Comparison of ENCODE assay signal across 33 cellular contexts in genomic region chr5:124436294-124436693, GRCh38.
DNase-seq lines count a peak whose midpoint lies in the region; ATAC-seq, FAIRE-seq and TF ChIP-seq lines count a peak whose summit lies in the region.
"Had no signal": no experiment of that assay in that cellular context is flagged by ENCODE, and none has a peak within 500 bp of the region (broad histone marks: within the 10 kb centered on the region; RNA-seq: fewer than 3 reads in every experiment).

No MANE protein-coding gene starts in this region.

- no peak overlapping the region for H3K9ac ChIP-seq in astrocyte (ENCODE audit: low read length)
- H3K9ac ChIP-seq: parathyroid adenoma had no signal

- FAIRE-seq in astrocyte (lab: Jason Lieb, UNC): no peak
- FAIRE-seq: urothelium cell line had no signal

- H3K4me2 ChIP-seq in astrocyte (ENCODE audit: low read length): no peak overlapping the region

- no peaks in the 10 kb centered on the region for H3K27me3 Mint-ChIP-seq in astrocyte (ENCODE audit: low read depth, unreplicated experiment)
- H3K27me3 Mint-ChIP-seq: activated CD4-positive, alpha-beta T cell treated with anti-CD3 and anti-CD28 coated beads for 36 hours; activated naive CD4-positive, alpha-beta T cell treated with anti-CD3 and anti-CD28 coated beads, Interleukin-2, amount 50 U/mL, for 24 hours; dendritic cell treated with granulocyte-macrophage colony-stimulating factor and Interleukin-4, amounts not matched to agents 40 ng/mL and 50 ng/mL, for 4 days had no signal

- H3K4me1 Mint-ChIP-seq in astrocyte (ENCODE audit: low read depth, unreplicated experiment): peaks cover 6% of the 10 kb centered on the region
- H3K4me1 Mint-ChIP-seq: activated CD4-positive, alpha-beta T cell treated with anti-CD3 and anti-CD28 coated beads for 36 hours; activated naive CD4-positive, alpha-beta T cell treated with anti-CD3 and anti-CD28 coated beads, Interleukin-2, amount 50 U/mL, for 24 hours had no signal

- no peaks in the 10 kb centered on the region for H3K79me2 ChIP-seq in astrocyte (ENCODE audit: insufficient read depth, low read length)
- H3K79me2 ChIP-seq: parathyroid adenoma had no signal

- H3K36me3 ChIP-seq in astrocyte (ENCODE audit: insufficient read depth, low read length): no peaks in the 10 kb centered on the region
- H3K36me3 ChIP-seq: esophagus muscularis mucosa, Peyer's patch had no signal

- no peak for ATAC-seq in GM18907 (IDR thresholded peaks at IDR 0.05; ENCODE audit: unreplicated experiment)
- ATAC-seq: activated CD4-positive, alpha-beta T cell treated with anti-CD3 and anti-CD28 coated beads for 36 hours; left lobe of liver had no signal

- H3K9me3 ChIP-seq in astrocyte (ENCODE audit: insufficient read depth, low read depth, low read length): no peaks in the 10 kb centered on the region
- H3K9me3 ChIP-seq: Peyer's patch had no signal

- H3K4me1 ChIP-seq in astrocyte (ENCODE audit: insufficient read depth, low read length): no peaks in the 10 kb centered on the region
- H3K4me1 ChIP-seq: parathyroid adenoma, Peyer's patch had no signal

- no peak overlapping the region for H3K27ac Mint-ChIP-seq in astrocyte (ENCODE audit: unreplicated experiment)
- H3K27ac Mint-ChIP-seq: activated CD4-positive, alpha-beta T cell treated with anti-CD3 and anti-CD28 coated beads for 36 hours; activated naive CD4-positive, alpha-beta T cell treated with anti-CD3 and anti-CD28 coated beads, Interleukin-2, amount 50 U/mL, for 24 hours; dendritic cell treated with granulocyte-macrophage colony-stimulating factor and Interleukin-4, amounts not matched to agents 40 ng/mL and 50 ng/mL, for 4 days had no signal

- H3K4me3 ChIP-seq in astrocyte (ENCODE audit: insufficient read depth, low read depth, low read length) (no peak overlapping the region), fibroblast of mammary gland (ENCODE audit: control insufficient read depth, low read depth, low read length) (no peak overlapping the region)
- H3K4me3 ChIP-seq: esophagus muscularis mucosa, Peyer's patch, skin epidermis had no signal

- H3K27ac ChIP-seq in astrocyte (ENCODE audit: low read depth, low read length): no peak overlapping the region
- H3K27ac ChIP-seq: esophagus muscularis mucosa, parathyroid adenoma, Peyer's patch, skin epidermis, VCaP had no signal

- H2AFZ ChIP-seq in astrocyte (ENCODE audit: low read depth, low read length): no peak overlapping the region
- H2AFZ ChIP-seq: parathyroid adenoma had no signal

- peaks cover 2% of the 10 kb centered on the region for H3K36me3 Mint-ChIP-seq in astrocyte (ENCODE audit: low read depth, unreplicated experiment)
- H3K36me3 Mint-ChIP-seq: activated naive CD4-positive, alpha-beta T cell treated with anti-CD3 and anti-CD28 coated beads, Interleukin-2, amount 50 U/mL, for 24 hours had no signal

- TF ChIP-seq CTCF in astrocyte (IDR thresholded peaks at IDR 0.05; ENCODE audit: insufficient read depth, low read depth, low read length) (no peak), fibroblast of mammary gland (conservative IDR thresholded peaks at IDR 0.05; ENCODE audit: control insufficient read depth, insufficient read depth, low read depth, low read length) (no peak)

- H3K4me3 Mint-ChIP-seq in astrocyte (ENCODE audit: unreplicated experiment): no peak overlapping the region
- H3K4me3 Mint-ChIP-seq: activated CD4-positive, alpha-beta T cell treated with anti-CD3 and anti-CD28 coated beads for 36 hours; activated naive CD4-positive, alpha-beta T cell treated with anti-CD3 and anti-CD28 coated beads, Interleukin-2, amount 50 U/mL, for 24 hours; dendritic cell treated with granulocyte-macrophage colony-stimulating factor and Interleukin-4, amounts not matched to agents 40 ng/mL and 50 ng/mL, for 4 days; neural crest cell had no signal

- H3K27me3 ChIP-seq in astrocyte (ENCODE audit: insufficient read depth, low read length): no peaks in the 10 kb centered on the region
- H3K27me3 ChIP-seq: esophagus muscularis mucosa, Peyer's patch had no signal

- DNase-seq in NOMO-1 treated with DMSO at 0.1 percent for 48 hours (lab: John Stamatoyannopoulos, UW; ENCODE audit: unreplicated experiment) (peak; percentile 47), NOMO-1 treated with dmso at 0.1 percent for 144 hours (lab: John Stamatoyannopoulos, UW; ENCODE audit: unreplicated experiment) (no peak), astrocyte (ENCODE audit: low read depth) (peak; percentile 14), fibroblast of mammary gland (ENCODE audit: low read depth) (peak; percentile 81), stromal cell of bone marrow (ENCODE audit: low read depth) (peak; percentile 33), NCI-H748 treated with DMSO at 0.1 percent for 48 hours (lab: John Stamatoyannopoulos, UW) (no peak), NCI-H1092 treated with DMSO at 0.1 percent for 48 hours (lab: John Stamatoyannopoulos, UW) (no peak)
- DNase-seq: 8988T; activated CD4-positive, alpha-beta T cell treated with anti-CD3 and anti-CD28 coated beads for 36 hours; anterior cingulate cortex; central memory CD4-positive, alpha-beta T cell; DMS79 treated with DMSO at 0.1 percent for 48 hours; GOT3; KBM-7; MM.1S; NCI-H146; NCI-H2107; NCI-H345; NCI-H69; Peyer's patch; retina; SIG-M5; stimulated activated naive CD4-positive, alpha-beta T cell had no signal

- no peaks in the 10 kb centered on the region for H4K20me1 ChIP-seq in astrocyte (ENCODE audit: insufficient read depth, low read length)

- H3K9me3 Mint-ChIP-seq in astrocyte (ENCODE audit: unreplicated experiment): peaks cover 5% of the 10 kb centered on the region

Comparison
In these comparisons a context has a peak if more than half of its experiments do, and no peak if none do; other contexts are left out.
1. DNase-seq: peak in NOMO-1 treated with DMSO at 0.1 percent for 48 hours (single experiment), astrocyte (single experiment), fibroblast of mammary gland (single experiment) and stromal cell of bone marrow (single experiment); none in NOMO-1 treated with dmso at 0.1 percent for 144 hours (single experiment), NCI-H748 treated with DMSO at 0.1 percent for 48 hours (single experiment) and NCI-H1092 treated with DMSO at 0.1 percent for 48 hours (single experiment).